Comparison of ENCODE assay signal across 13 cellular contexts in genomic region chr3:127708837-127709236, GRCh38.
"Had no signal": no experiment of that assay in that cellular context is flagged by ENCODE, and none has a peak within 500 bp of the region (broad histone marks: within the 10 kb centered on the region; RNA-seq: fewer than 3 reads in every experiment).

No MANE protein-coding gene starts in this region.

- H3K4me3 ChIP-seq: ascending aorta, mucosa of descending colon had no signal

- H3K9me3 ChIP-seq: ascending aorta, mucosa of descending colon had no signal

- H3K36me3 ChIP-seq: ascending aorta had no signal

- ATAC-seq: effector memory CD8-positive, alpha-beta T cell; left colon; mucosa of descending colon; natural killer cell treated with Interleukin-12 subunit alpha and Interleukin-12 subunit beta and Interleukin-15 and Interleukin-18, amount 100 ng/mL, for 72 hours; T-cell had no signal

- DNase-seq: activated CD4-positive, alpha-beta memory T cell treated with anti-CD3 and anti-CD28 coated beads for 36 hours; activated CD4-positive, alpha-beta T cell treated with anti-CD3 and anti-CD28 coated beads for 1 hour; activated T-cell treated with anti-CD3 and anti-CD28 coated beads, Interleukin-2, amount 50 U/mL, for 48 hours; effector memory CD8-positive, alpha-beta T cell; glutamatergic neuron; mammary epithelial cell; mucosa of descending colon; small intestine; T-cell; T1000 had no signal

- H3K27me3 ChIP-seq: ascending aorta had no signal
